Comparison of ENCODE assay signal across 9 cellular contexts in the genomic region with DNA sequence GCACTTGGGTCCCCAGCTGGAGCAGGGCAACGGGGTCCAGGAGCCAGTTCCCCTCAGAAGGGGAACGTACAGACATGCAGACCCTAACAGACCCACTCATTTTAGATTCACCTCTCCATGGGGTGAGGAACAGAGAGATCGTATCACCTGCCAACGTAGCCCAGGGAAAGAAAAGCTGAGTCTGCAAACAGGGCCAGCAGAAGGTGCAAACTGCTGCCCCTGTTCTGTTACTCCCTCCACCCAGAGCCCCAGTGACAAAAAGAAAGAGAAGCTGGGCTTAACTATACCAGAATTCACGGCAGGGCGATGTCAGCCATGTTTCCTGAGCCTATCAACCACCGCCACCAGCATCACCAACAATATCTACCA. TPM values are rescaled to one million over a fixed set of nuclear protein-coding genes. Genes with fewer than 3 reads are reported as not detected.
DNase-seq lines count a peak whose midpoint lies in the region; ATAC-seq lines count a peak whose summit lies in the region.
"Had no signal": no experiment of that assay in that cellular context is flagged by ENCODE, and none has a peak within 500 bp of the region (broad histone marks: within the 10 kb centered on the region; RNA-seq: fewer than 3 reads in every experiment).

No MANE protein-coding gene starts in this region.

- H3K4me1 ChIP-seq in muscle layer of colon (ENCODE audit: insufficient read depth, low read length): peaks cover 41% of the 10 kb centered on the region
- no peaks in the 10 kb centered on the region for H3K4me1 ChIP-seq in aorta (ENCODE audit: control insufficient read depth in 1 of 2, insufficient read depth in 2 of 2, low read length in 2 of 2)

- H3K27ac ChIP-seq in caudate nucleus (ENCODE audit: low read depth, low read length): peak overlapping the region; percentile 91
- H3K27ac ChIP-seq in muscle layer of colon (ENCODE audit: low read depth, low read length): peak overlapping the region; percentile 94
- peak overlapping the region; percentile 14 to 96 for H3K27ac ChIP-seq in aorta (ENCODE audit: low read depth in 1 of 2, low read length in 2 of 2)

- H3K27me3 ChIP-seq in muscle layer of colon (ENCODE audit: control insufficient read depth in 1 of 2, insufficient read depth in 2 of 2, low read length in 2 of 2): no peaks in the 10 kb centered on the region
- no peaks in the 10 kb centered on the region for H3K27me3 ChIP-seq in aorta (ENCODE audit: control insufficient read depth in 1 of 2, insufficient read depth in 2 of 2, low read length in 1 of 2)

- peak overlapping the region; percentile 69 for H3K9ac ChIP-seq in muscle layer of colon (ENCODE audit: low read length)

- H3K4me3 ChIP-seq in muscle layer of colon (ENCODE audit: low read depth in 1 of 2, low read length in 2 of 2): peak overlapping the region; percentile 95 to 99
- H3K4me3 ChIP-seq in aorta (ENCODE audit: low read length in 2 of 2): no peak overlapping the region

- peaks cover 5% of the 10 kb centered on the region for H3K36me3 ChIP-seq in muscle layer of colon (ENCODE audit: insufficient read depth, low read length)
- H3K36me3 ChIP-seq in aorta (ENCODE audit: control insufficient read depth in 1 of 2, insufficient read depth in 2 of 2, low read length in 1 of 2): no peaks in the 10 kb centered on the region

- peak; percentile 4 for DNase-seq in Right ventricle myocardium superior
- DNase-seq in left cardiac atrium: no peak
- DNase-seq in caudate nucleus (lab: John Stamatoyannopoulos, UW): no peak
- peak in 1 of 2 donors; percentile 13 for DNase-seq in aorta
- DNase-seq in hepatic stellate cell (ENCODE audit: low spot score): no peak
- no peak for DNase-seq in iPS-NIHi7 (ENCODE audit: extremely low spot score)
- DNase-seq: islet precursor cell had no signal

- intact Hi-C loops in Right ventricle myocardium superior (cut with DNase I): no loop called here
- intact Hi-C loops in left cardiac atrium (cut with DNase I): no loop called here
- intact Hi-C loops in aorta (cut with DNase I): no loop called here

- WGBS in aorta, 2 donors: 46 to 58% methylated on average over 7 of the region's 7 CpGs

- H3K9me3 ChIP-seq in muscle layer of colon (ENCODE audit: low read length): no peaks in the 10 kb centered on the region
- H3K9me3 ChIP-seq in aorta (ENCODE audit: control insufficient read depth, low read length): no peaks in the 10 kb centered on the region

- ATAC-seq in Right ventricle myocardium superior (ENCODE audit: poor library complexity) (no peak), left cardiac atrium (no peak), aorta (ENCODE audit: low FRiP score) (no peak), HG03460 (IDR thresholded peaks at IDR 0.05; ENCODE audit: unreplicated experiment) (no peak)

RNA-seq across cellular contexts. Expression of a gene that starts 0.8 kb away (rescaled TPM):
- total RNA-seq in Right ventricle myocardium superior (19.7 TPM), left cardiac atrium (10 to 100 TPM; 19.8 to 21.4 TPM), aorta (10 to 100 TPM; 34.8 to 42.3 TPM)
- 10 to 100 TPM; 27.5 to 33.6 TPM for polyA plus RNA-seq in aorta

RNA-seq across cellular contexts. Expression of a gene that starts 15.2 kb away (rescaled TPM):
- total RNA-seq in Right ventricle myocardium superior (0.38 TPM), left cardiac atrium (1 to 10 TPM in 1 of 2 donors, under 1 TPM in 1; 0.32 to 4.8 TPM), aorta (10 to 100 TPM; 15.9 to 16.4 TPM)
- polyA plus RNA-seq in aorta: 10 to 100 TPM in 1 of 2 donors, 1 to 10 TPM in 1; 4.1 to 15.6 TPM

Comparison
In these comparisons a context has a peak if more than half of its experiments do, and no peak if none do; other contexts are left out.
1. H3K4me3 ChIP-seq: peak in muscle layer of colon (2 of 2); none in aorta (0 of 2).
2. Peak in every context shown above with its lines, with median percentiles within 50 percentile points of each other: H3K27ac ChIP-seq.